17 cellular contexts compared by ENCODE assay signal in the genomic region with DNA sequence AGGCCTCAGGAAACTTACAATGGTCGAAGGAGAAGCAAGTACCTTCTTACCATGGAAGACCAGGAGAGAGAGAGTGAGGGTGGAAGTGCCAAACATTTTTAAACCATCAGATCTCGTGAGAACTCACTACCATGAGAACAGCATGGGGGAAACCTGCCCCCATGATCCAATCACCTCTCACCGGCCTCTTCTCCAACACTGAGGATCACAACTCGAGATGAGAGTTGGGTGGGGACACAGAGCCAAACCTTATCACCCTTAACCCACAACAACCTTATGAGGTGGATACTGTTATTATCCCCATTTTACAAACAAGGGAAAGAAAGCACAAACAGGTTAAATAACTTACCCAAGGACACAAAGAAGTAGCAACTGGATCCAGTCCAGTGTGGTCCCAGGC.
DNase-seq lines count a peak whose midpoint lies in the region; ATAC-seq and TF ChIP-seq lines count a peak whose summit lies in the region.
"Had no signal": no experiment of that assay in that cellular context is flagged by ENCODE, and none has a peak within 500 bp of the region (broad histone marks: within the 10 kb centered on the region; RNA-seq: fewer than 3 reads in every experiment).

No MANE protein-coding gene starts in this region.

- H4K8ac ChIP-seq in trophoblast cell (ENCODE audit: low read depth, low read length) (no peak overlapping the region), neuronal stem cell (ENCODE audit: low read depth, low read length) (no peak overlapping the region)

- no peaks in the 10 kb centered on the region for H3K79me2 ChIP-seq in trophoblast cell (ENCODE audit: control insufficient read depth, insufficient read depth, low read length, poor library complexity)

- peaks cover 24% of the 10 kb centered on the region for H3K4me1 Mint-ChIP-seq in activated T-helper 17 cell treated with anti-CD3 and anti-CD28 coated beads, Interleukin-2, amount 50 U/mL, for 72 hours

- H3K27ac Mint-ChIP-seq in activated T-helper 17 cell treated with anti-CD3 and anti-CD28 coated beads, Interleukin-2, amount 50 U/mL, for 72 hours: no peak overlapping the region
- H3K27ac Mint-ChIP-seq: CD4-positive, CD25-positive, alpha-beta regulatory T cell had no signal

- no peaks in the 10 kb centered on the region for H3K79me1 ChIP-seq in trophoblast cell (ENCODE audit: low read length)
- H3K79me1 ChIP-seq in neuronal stem cell (ENCODE audit: low read depth, low read length): no peaks in the 10 kb centered on the region

- H3K14ac ChIP-seq in trophoblast cell (ENCODE audit: low read length) (no peak overlapping the region), neuronal stem cell (ENCODE audit: low read length) (no peak overlapping the region)

- H3K4me3 ChIP-seq in HEK293 (ENCODE audit: low read depth, low read length) (no peak overlapping the region), trophoblast cell (ENCODE audit: low read depth, low read length) (no peak overlapping the region), neuronal stem cell (ENCODE audit: low read length in 2 of 2) (no peak overlapping the region)
- H3K4me3 ChIP-seq: A549, BLaER1 had no signal

- peak overlapping the region; percentile 79 for H3K4me3 Mint-ChIP-seq in activated T-helper 17 cell treated with anti-CD3 and anti-CD28 coated beads, Interleukin-2, amount 50 U/mL, for 72 hours
- H3K4me3 Mint-ChIP-seq: CD14-positive monocyte; CD4-positive, alpha-beta memory T cell; CD4-positive, CD25-positive, alpha-beta regulatory T cell had no signal

- no peak overlapping the region for H3K4me2 ChIP-seq in trophoblast cell (ENCODE audit: low read length)
- H3K4me2 ChIP-seq in neuronal stem cell (ENCODE audit: insufficient read depth, low read length, poor library complexity, severe bottlenecking): no peak overlapping the region
- H3K4me2 ChIP-seq: BLaER1 had no signal

- H3K4ac ChIP-seq in trophoblast cell (ENCODE audit: low read depth, low read length): no peak overlapping the region
- no peak overlapping the region for H3K4ac ChIP-seq in neuronal stem cell (ENCODE audit: low read length)

- H2BK15ac ChIP-seq in neuronal stem cell (ENCODE audit: low read length): no peak overlapping the region

- no peak for TF ChIP-seq CTCF in HEK293 (tag by site-specific recombination; IDR thresholded peaks at IDR 0.05)

- DNase-seq in trophoblast cell (no peak), NCI-H2081 (lab: John Stamatoyannopoulos, UW) (no peak), neuronal stem cell (ENCODE audit: low spot score) (no peak)
- DNase-seq: BE2C; C1 segment of cervical spinal cord; Caco-2; Calu3; CD4-positive, alpha-beta memory T cell; CD4-positive, CD25-positive, alpha-beta regulatory T cell; DMS79 treated with DMSO at 0.1 percent for 48 hours; GF-D8 had no signal

- H3K27ac ChIP-seq in HEK293 (ENCODE audit: extremely low read depth, low read depth, low read length) (no peak overlapping the region), trophoblast cell (ENCODE audit: low read depth, low read length) (no peak overlapping the region), neuronal stem cell (replicated peaks; ENCODE audit: low read length) (no peak overlapping the region)
- H3K27ac ChIP-seq: 22Rv1, BLaER1 had no signal

- no peaks in the 10 kb centered on the region for H3K9me3 Mint-ChIP-seq in activated T-helper 17 cell treated with anti-CD3 and anti-CD28 coated beads, Interleukin-2, amount 50 U/mL, for 72 hours
- H3K9me3 Mint-ChIP-seq: CD4-positive, alpha-beta memory T cell had no signal

- CTCF ChIA-PET in HEK293 (lab: Yijun Ruan, JAX): interaction anchor here (0.6 to 1.6 kb wide), 7 partner anchors 8 to 427 kb away, joined by 3 to 6 read pairs (median 4); no protein-coding TSS in a partner anchor

- H3K9ac ChIP-seq in trophoblast cell (ENCODE audit: low read length) (no peak overlapping the region), neuronal stem cell (ENCODE audit: low read depth, low read length, poor library complexity) (no peak overlapping the region)
- H3K9ac ChIP-seq: BLaER1 had no signal

- POLR2A ChIA-PET in HEK293 (lab: Yijun Ruan, JAX): interaction anchor here (1.0 kb wide), 1 partner anchor 88 kb away, joined by 4 read pairs; no protein-coding TSS in a partner anchor

- no peaks in the 10 kb centered on the region for H3K36me3 ChIP-seq in HEK293 (ENCODE audit: control insufficient read depth in 2 of 2, insufficient read depth in 1 of 2, low read length in 2 of 2)
- H3K36me3 ChIP-seq in trophoblast cell (ENCODE audit: control insufficient read depth in 1 of 2, insufficient read depth in 2 of 2, low read length in 2 of 2): peaks cover 5 to 15% of the 10 kb centered on the region in 2 experiments
- no peaks in the 10 kb centered on the region for H3K36me3 ChIP-seq in neuronal stem cell (replicated peaks in 1 of 2; ENCODE audit: control insufficient read depth in 2 of 2, insufficient read depth in 2 of 2, low read length in 2 of 2)
- H3K36me3 ChIP-seq: BE2C, BLaER1 had no signal

- no peak overlapping the region for H2AFZ ChIP-seq in trophoblast cell (ENCODE audit: insufficient read depth, low read length, poor library complexity)
- H2AFZ ChIP-seq in neuronal stem cell (ENCODE audit: low read length): no peak overlapping the region

- H2BK12ac ChIP-seq in trophoblast cell (ENCODE audit: low read length): peak overlapping the region; percentile 26
- no peak overlapping the region for H2BK12ac ChIP-seq in neuronal stem cell (ENCODE audit: low read length)

- H3K18ac ChIP-seq in trophoblast cell (ENCODE audit: low read length) (no peak overlapping the region), neuronal stem cell (ENCODE audit: low read length) (no peak overlapping the region)

- whole genome bisulfite sequencing in trophoblast cell (ENCODE audit: extremely low coverage, insufficient coverage, insufficient read length): no CpG with 5 or more reads among the region's 4 CpGs
- WGBS in neuronal stem cell (ENCODE audit: extremely low coverage in 2 of 2, insufficient read length in 2 of 2, insufficient replicate concordance in 1 of 2), 2 donors: no CpG with 5 or more reads among the region's 4 CpGs

- H3K9me3 ChIP-seq in HEK293 (ENCODE audit: control insufficient read depth, insufficient read depth, low read depth, low read length) (no peaks in the 10 kb centered on the region), trophoblast cell (ENCODE audit: insufficient read depth, low read depth, low read length) (peaks cover 9% of the 10 kb centered on the region), neuronal stem cell (replicated peaks in 1 of 2; ENCODE audit: control insufficient read depth in 2 of 2, insufficient read depth in 1 of 2, low read depth in 1 of 2, low read length in 2 of 2) (peaks cover 1 to 11% of the 10 kb centered on the region in 2 donors)
- H3K9me3 ChIP-seq: A549, BE2C, Caco-2 had no signal

- H3K27me3 ChIP-seq in trophoblast cell (ENCODE audit: insufficient read depth, low read length) (no peaks in the 10 kb centered on the region), neuronal stem cell (ENCODE audit: control insufficient read depth in 3 of 3, insufficient read depth in 3 of 3, low read depth in 1 of 3, low read length in 3 of 3) (no peaks in the 10 kb centered on the region)
- H3K27me3 ChIP-seq: BE2C, BLaER1 had no signal

- H3K23ac ChIP-seq in trophoblast cell (ENCODE audit: low read length) (no peak overlapping the region), neuronal stem cell (ENCODE audit: low read depth, low read length, poor library complexity) (no peak overlapping the region)

- no peak overlapping the region for H2BK5ac ChIP-seq in trophoblast cell (ENCODE audit: low read depth, low read length, poor library complexity)
- no peak overlapping the region for H2BK5ac ChIP-seq in neuronal stem cell (ENCODE audit: low read length)

- no peak overlapping the region for H2AK5ac ChIP-seq in trophoblast cell (ENCODE audit: low read length)
- no peak overlapping the region for H2AK5ac ChIP-seq in neuronal stem cell (ENCODE audit: low read depth, low read length)

- no peaks in the 10 kb centered on the region for H3K36me3 Mint-ChIP-seq in activated T-helper 17 cell treated with anti-CD3 and anti-CD28 coated beads, Interleukin-2, amount 50 U/mL, for 72 hours (ENCODE audit: low read depth)
- H3K36me3 Mint-ChIP-seq: CD14-positive monocyte; CD4-positive, alpha-beta memory T cell; CD4-positive, CD25-positive, alpha-beta regulatory T cell had no signal

- no peaks in the 10 kb centered on the region for H3K27me3 Mint-ChIP-seq in activated T-helper 17 cell treated with anti-CD3 and anti-CD28 coated beads, Interleukin-2, amount 50 U/mL, for 72 hours
- H3K27me3 Mint-ChIP-seq: CD4-positive, alpha-beta memory T cell had no signal

- no peak for ATAC-seq in activated T-helper 17 cell treated with anti-CD3 and anti-CD28 coated beads, Interleukin-2, amount 50 U/mL, for 72 hours (replicated peaks)
- ATAC-seq: A549 had no signal

- H4K12ac ChIP-seq in trophoblast cell (ENCODE audit: low read depth, low read length): peak overlapping the region; percentile 18

- H4K91ac ChIP-seq in trophoblast cell (ENCODE audit: low read depth, low read length) (no peak overlapping the region), neuronal stem cell (ENCODE audit: low read depth, low read length, poor library complexity) (no peak overlapping the region)

- H2BK120ac ChIP-seq in trophoblast cell (ENCODE audit: insufficient read depth, low read length, poor library complexity) (no peak overlapping the region), neuronal stem cell (ENCODE audit: low read depth, low read length) (no peak overlapping the region)

- H3K4me1 ChIP-seq in HEK293 (ENCODE audit: control insufficient read depth, insufficient read depth, low read length) (no peaks in the 10 kb centered on the region), trophoblast cell (ENCODE audit: control insufficient read depth in 1 of 2, insufficient read depth in 2 of 2, low read length in 2 of 2) (peaks cover 0 to 6% of the 10 kb centered on the region in 2 experiments), neuronal stem cell (ENCODE audit: control insufficient read depth in 2 of 2, insufficient read depth in 1 of 2, low read depth in 1 of 2, low read length in 2 of 2) (no peaks in the 10 kb centered on the region)

TF ChIP-seq in HEK293, 187 proteins besides CTCF, POLR2A, EP300 and RAD21:
- peak; percentile 95 for TF ChIP-seq ZNF184 (tag by site-specific recombination; IDR thresholded peaks at IDR 0.05)
- no peak for TF ChIP-seq GLIS2 (tag by site-specific recombination; IDR thresholded peaks at IDR 0.05)
- no peak for TF ChIP-seq ZNF473 (tag by site-specific recombination; IDR thresholded peaks at IDR 0.05)
